ENCODE assay signal across 8 cellular contexts in the genomic region with DNA sequence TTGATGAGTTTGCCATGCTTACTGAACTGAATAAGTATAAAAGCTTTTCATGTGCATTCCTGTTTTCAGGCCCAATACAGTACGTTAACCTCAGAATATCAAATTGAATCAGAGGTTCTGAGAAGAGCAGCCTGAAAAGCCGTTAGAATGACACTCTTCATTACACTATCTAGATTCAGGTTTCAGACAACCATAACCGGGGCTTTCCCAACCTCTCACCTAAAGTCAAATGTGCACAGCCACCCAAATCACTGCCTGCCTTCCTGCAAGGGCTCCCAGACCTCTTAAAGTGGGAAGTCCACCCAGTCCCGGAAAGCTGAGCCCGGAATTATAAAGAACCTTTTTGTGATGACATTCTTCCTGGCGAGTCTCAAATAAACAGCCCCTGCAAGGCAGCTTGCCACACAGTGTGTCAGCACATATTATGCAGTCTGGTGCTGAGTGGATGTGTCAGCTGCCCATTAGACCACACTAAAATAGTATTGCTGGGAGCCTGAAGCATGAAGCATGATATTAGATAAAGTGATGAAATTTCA.
DNase-seq lines count a peak whose midpoint lies in the region; ATAC-seq, FAIRE-seq and TF ChIP-seq lines count a peak whose summit lies in the region.

No MANE protein-coding gene starts in this region.

- H3K36me3 ChIP-seq in stomach (no peaks in the 10 kb centered on the region), smooth muscle cell (ENCODE audit: low read depth) (no peaks in the 10 kb centered on the region)

- H4K20me1 ChIP-seq in smooth muscle cell (ENCODE audit: low read depth) = no peaks in the 10 kb centered on the region

- WGBS in stomach, 5 donors = 46 to 61% (median 54%) methylated on average over 6 of the region's 6 CpGs
- WGBS in smooth muscle cell (ENCODE audit: low lambda C conversion rate) = 57% methylated on average over 6 of the region's 6 CpGs

- H3K4me1 ChIP-seq in stomach (peaks cover 0 to under 1% (median 0%) of the 10 kb centered on the region in 4 donors), smooth muscle cell (ENCODE audit: low read depth) (peaks cover 2% of the 10 kb centered on the region)

- H3K9me3 ChIP-seq in stomach = no peaks in the 10 kb centered on the region
- H3K9me3 ChIP-seq in smooth muscle cell (replicated peaks; ENCODE audit: low read depth) = no peaks in the 10 kb centered on the region

- H3K4me2 ChIP-seq in smooth muscle cell = no peak overlapping the region

- TF ChIP-seq CTCF in stomach (IDR thresholded peaks at IDR 0.05) (no peak), coronary artery (IDR thresholded peaks at IDR 0.05) (no peak), D721Med (IDR thresholded peaks at IDR 0.05; ENCODE audit: insufficient read depth, missing control alignments) (no peak), smooth muscle cell (IDR thresholded peaks at IDR 0.05; ENCODE audit: borderline replicate concordance, insufficient read depth, poor library complexity, severe bottlenecking) (no peak)

- H3K27me3 ChIP-seq in stomach = no peaks in the 10 kb centered on the region
- H3K27me3 ChIP-seq in smooth muscle cell (ENCODE audit: low read depth) = no peaks in the 10 kb centered on the region

- H3K9ac ChIP-seq in smooth muscle cell (ENCODE audit: low read depth) = no peak overlapping the region

- intact Hi-C loops in stomach (cut with DNase I; ENCODE audit: low total_unique reads) = no loop called here

- no peaks in the 10 kb centered on the region for H3K79me2 ChIP-seq in smooth muscle cell (ENCODE audit: low read depth)

- no peak for FAIRE-seq in D721Med (lab: Jason Lieb, UNC)

- TF ChIP-seq POLR2A in stomach (IDR thresholded peaks at IDR 0.05) = no peak

- no peak for TF ChIP-seq EP300 in stomach (IDR thresholded peaks at IDR 0.05)

- DNase-seq in islet precursor cell (peak; percentile 64), stomach (no peak), coronary artery (ENCODE audit: low spot score) (no peak), D721Med (ENCODE audit: insufficient read length, low spot score) (no peak), smooth muscle cell (lab: John Stamatoyannopoulos, UW; ENCODE audit: unreplicated experiment) (no peak)

- H3K27ac ChIP-seq in stomach (no peak overlapping the region), coronary artery (no peak overlapping the region), smooth muscle cell (ENCODE audit: low read depth) (no peak overlapping the region)

- no peaks in the 10 kb centered on the region for H3F3A ChIP-seq in smooth muscle cell (ENCODE audit: low read depth)

- ATAC-seq in GM18858 (IDR thresholded peaks at IDR 0.05; ENCODE audit: unreplicated experiment) = peak; percentile 83
- ATAC-seq in GM21619 (IDR thresholded peaks at IDR 0.05; ENCODE audit: unreplicated experiment) = peak; percentile 86
- ATAC-seq in HG03520 (IDR thresholded peaks at IDR 0.05; ENCODE audit: unreplicated experiment) = peak; percentile 83

- H2AFZ ChIP-seq in smooth muscle cell (ENCODE audit: low read depth) = no peak overlapping the region

- H3K4me3 ChIP-seq in stomach (no peak overlapping the region), coronary artery (no peak overlapping the region), smooth muscle cell (no peak overlapping the region)
